Comparison of ENCODE assay signal across 22 cellular contexts in genomic region chr4:142585411-142585810, GRCh38.
"Had no signal": no experiment of that assay in that cellular context is flagged by ENCODE, and none has a peak within 500 bp of the region (broad histone marks: within the 10 kb centered on the region; RNA-seq: fewer than 3 reads in every experiment).

No MANE protein-coding gene starts in this region.

- H3K4me1 ChIP-seq: psoas muscle, suprapubic skin, transverse colon, uterus had no signal

- H3K27me3 Mint-ChIP-seq: activated CD4-positive, alpha-beta T cell treated with anti-CD3 and anti-CD28 coated beads, Interleukin-2, amount 10 ng/mL, durations not matched to agents 7 days and 5 days; dendritic cell treated with granulocyte-macrophage colony-stimulating factor and Interleukin-4, amounts not matched to agents 40 ng/mL and 50 ng/mL, for 4 days; memory B cell; stimulated activated naive CD8-positive, alpha-beta T cell treated with anti-CD3 and anti-CD28 coated beads, Interleukin-15, Interleukin-2, amounts not matched to agents 100 ng/mL and 50 ng/mL, for 24 hours; T-cell had no signal

- H3K4me1 Mint-ChIP-seq: immature natural killer cell, memory B cell, neural crest cell had no signal

- H3K27ac ChIP-seq: ovary, psoas muscle, suprapubic skin, transverse colon, uterus had no signal

- H3K4me3 Mint-ChIP-seq: activated CD4-positive, alpha-beta T cell treated with anti-CD3 and anti-CD28 coated beads, Interleukin-2, amount 10 ng/mL, durations not matched to agents 7 days and 5 days; activated T-helper 1 cell treated with anti-CD3 and anti-CD28 coated beads, Interleukin-12 subunit alpha, Interleukin-12 subunit beta, Interleukin-2, Interleukin-4 antibody, amounts not matched to agents 30 ng/mL and 10 ng/mL and 1 ng/mL, durations not matched to agents 14 hours and 24 hours and 36 hours; dendritic cell treated with granulocyte-macrophage colony-stimulating factor and Interleukin-4, amounts not matched to agents 40 ng/mL and 50 ng/mL, for 4 days; immature natural killer cell; memory B cell; neural crest cell; stimulated activated naive CD8-positive, alpha-beta T cell treated with anti-CD3 and anti-CD28 coated beads, Interleukin-15, Interleukin-2, amounts not matched to agents 100 ng/mL and 50 ng/mL, for 24 hours; T-cell had no signal

- H3K36me3 Mint-ChIP-seq: memory B cell had no signal

- H3K9me3 ChIP-seq: ovary, psoas muscle, suprapubic skin, transverse colon, uterus had no signal

- ATAC-seq: left ventricle myocardium superior, psoas muscle, right cardiac atrium, SK-N-SH treated with all-trans-retinoic acid at 6 μM for 48 hours, T-cell had no signal

- H3K36me3 ChIP-seq: ovary, suprapubic skin, transverse colon, uterus had no signal

- H3K27ac Mint-ChIP-seq: activated CD4-positive, alpha-beta T cell treated with anti-CD3 and anti-CD28 coated beads, Interleukin-2, amount 10 ng/mL, durations not matched to agents 7 days and 5 days; activated T-helper 1 cell treated with anti-CD3 and anti-CD28 coated beads, Interleukin-12 subunit alpha, Interleukin-12 subunit beta, Interleukin-2, Interleukin-4 antibody, amounts not matched to agents 30 ng/mL and 10 ng/mL and 1 ng/mL, durations not matched to agents 14 hours and 24 hours and 36 hours; dendritic cell treated with granulocyte-macrophage colony-stimulating factor and Interleukin-4, amounts not matched to agents 40 ng/mL and 50 ng/mL, for 4 days; immature natural killer cell; memory B cell; stimulated activated naive CD8-positive, alpha-beta T cell treated with anti-CD3 and anti-CD28 coated beads, Interleukin-15, Interleukin-2, amounts not matched to agents 100 ng/mL and 50 ng/mL, for 24 hours; T-cell had no signal

- DNase-seq: activated CD4-positive, alpha-beta T cell treated with anti-CD3 and anti-CD28 coated beads, Interleukin-2, amount 10 ng/mL, durations not matched to agents 7 days and 5 days; activated naive CD4-positive, alpha-beta T cell; aorta; effector memory CD4-positive, alpha-beta T cell; immature natural killer cell; left ventricle myocardium superior; ovary; psoas muscle; right cardiac atrium; small intestine; stimulated activated CD4-positive, alpha-beta T cell treated with anti-CD3 and anti-CD28 coated beads, Interleukin-15, amount 100 ng/mL, for 24 hours; stimulated activated CD4-positive, alpha-beta T cell treated with anti-CD3 and anti-CD28 coated beads, Interleukin-2, amount 100 ng/mL, for 48 hours; T-cell; transverse colon; uterus had no signal

- H3K4me3 ChIP-seq: ovary, psoas muscle, suprapubic skin, transverse colon, uterus had no signal

- H3K9me3 Mint-ChIP-seq: dendritic cell treated with granulocyte-macrophage colony-stimulating factor and Interleukin-4, amounts not matched to agents 40 ng/mL and 50 ng/mL, for 4 days; memory B cell had no signal

- H3K27me3 ChIP-seq: ovary, suprapubic skin, transverse colon, uterus had no signal
